Comparison of ENCODE assay signal across 1 cellular context in the genomic region with DNA sequence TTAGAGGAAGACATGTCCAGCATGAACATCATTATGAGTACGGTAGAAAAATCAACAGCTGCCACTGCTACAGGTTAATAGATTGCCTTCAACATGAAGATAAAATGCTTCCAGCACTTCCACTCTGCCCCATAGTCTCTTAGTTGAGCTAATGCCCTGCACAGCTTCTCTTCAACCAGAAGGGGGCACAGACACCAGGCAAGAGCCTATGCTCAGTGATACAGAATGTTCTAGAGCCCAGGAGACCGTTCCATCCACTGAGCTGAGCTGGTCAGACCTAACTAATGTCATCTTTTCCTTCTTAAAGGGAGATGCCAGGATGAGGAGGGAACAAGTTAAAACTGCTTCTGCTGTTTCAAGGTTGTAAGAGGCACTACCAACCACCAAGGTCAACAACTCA.
TF ChIP-seq lines count a peak whose summit lies in the region.

No MANE protein-coding gene starts in this region.

TF ChIP-seq in A549, 52 proteins besides CTCF, POLR2A, EP300 and RAD21 (continued from another document):
- TF ChIP-seq NFE2L2 (conservative IDR thresholded peaks at IDR 0.05; ENCODE audit: low read length), result no peak
- TF ChIP-seq, protein P1, sequence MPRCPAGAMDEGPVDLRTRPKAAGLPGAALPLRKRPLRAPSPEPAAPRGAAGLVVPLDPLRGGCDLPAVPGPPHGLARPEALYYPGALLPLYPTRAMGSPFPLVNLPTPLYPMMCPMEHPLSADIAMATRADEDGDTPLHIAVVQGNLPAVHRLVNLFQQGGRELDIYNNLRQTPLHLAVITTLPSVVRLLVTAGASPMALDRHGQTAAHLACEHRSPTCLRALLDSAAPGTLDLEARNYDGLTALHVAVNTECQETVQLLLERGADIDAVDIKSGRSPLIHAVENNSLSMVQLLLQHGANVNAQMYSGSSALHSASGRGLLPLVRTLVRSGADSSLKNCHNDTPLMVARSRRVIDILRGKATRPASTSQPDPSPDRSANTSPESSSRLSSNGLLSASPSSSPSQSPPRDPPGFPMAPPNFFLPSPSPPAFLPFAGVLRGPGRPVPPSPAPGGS (IDR thresholded peaks at IDR 0.05), result no peak
TF ChIP-seq in A549: peak in this region for 0.
